Comparison of ENCODE assay signal across 20 cellular contexts in the genomic region with DNA sequence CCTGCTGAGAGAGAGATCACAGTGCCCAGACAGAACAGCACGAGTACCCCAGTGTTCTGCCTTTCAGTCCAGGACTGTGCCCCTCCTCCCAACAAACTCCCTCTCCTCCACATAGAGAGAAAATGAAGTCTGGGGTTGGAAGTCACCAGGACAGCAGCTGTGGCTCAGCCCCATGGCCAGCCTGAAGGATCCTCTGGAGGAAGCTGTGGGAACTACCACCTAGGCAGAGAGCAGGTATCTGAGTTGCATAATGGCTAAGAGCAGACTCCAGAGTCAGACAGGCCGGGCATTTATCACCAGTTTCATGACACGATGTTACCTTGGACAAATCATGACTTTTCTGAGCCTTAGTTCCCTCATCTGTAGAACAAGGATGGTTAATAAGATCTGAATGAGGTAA.
DNase-seq lines count a peak whose midpoint lies in the region; ATAC-seq and TF ChIP-seq lines count a peak whose summit lies in the region.
"Had no signal": no experiment of that assay in that cellular context is flagged by ENCODE, and none has a peak within 500 bp of the region (broad histone marks: within the 10 kb centered on the region; RNA-seq: fewer than 3 reads in every experiment).

No MANE protein-coding gene starts in this region.

- POLR2A ChIA-PET in CD4-positive, alpha-beta T cell (lab: Charles Lee): no interaction called here

- no peaks in the 10 kb centered on the region; the same call in 1 of the 2 replicates for H3K27me3 Mint-ChIP-seq in HFFc6 (ENCODE audit: insufficient read depth)
- no peaks in the 10 kb centered on the region for H3K27me3 Mint-ChIP-seq in CD4-positive, alpha-beta T cell

- H3K27me3 ChIP-seq in DND-41 (ENCODE audit: insufficient read depth, low read length, poor library complexity) (no peaks in the 10 kb centered on the region), mammary epithelial cell (ENCODE audit: insufficient read depth, low read length) (no peaks in the 10 kb centered on the region), Karpas-422 (ENCODE audit: low read length) (no peaks in the 10 kb centered on the region)
- no peaks in the 10 kb centered on the region for H3K27me3 ChIP-seq in CD4-positive, alpha-beta T cell (ENCODE audit: control insufficient read depth, insufficient read depth, low read length)
- H3K27me3 ChIP-seq: BLaER1 had no signal

- peaks cover 45% of the 10 kb centered on the region for H3K4me1 Mint-ChIP-seq in HFFc6 (ENCODE audit: low read depth)
- H3K4me1 Mint-ChIP-seq in CD4-positive, alpha-beta T cell (ENCODE audit: low read depth): peaks cover 3% of the 10 kb centered on the region

- no peaks in the 10 kb centered on the region; the same call in 1 of the 2 replicates for H3K36me3 Mint-ChIP-seq in HFFc6 (ENCODE audit: low read depth)
- no peaks in the 10 kb centered on the region for H3K36me3 Mint-ChIP-seq in CD4-positive, alpha-beta T cell (ENCODE audit: low read depth)
- H3K36me3 Mint-ChIP-seq: CD8-positive, alpha-beta T cell had no signal

- no peaks in the 10 kb centered on the region for H3K9me2 ChIP-seq in Karpas-422 (replicated peaks; ENCODE audit: insufficient read depth, low read length)

- H3K4me2 ChIP-seq in DND-41 (ENCODE audit: insufficient read depth, low read length) (no peak overlapping the region), mammary epithelial cell (ENCODE audit: insufficient read depth, low read depth, low read length) (no peak overlapping the region), Karpas-422 (ENCODE audit: low read depth, low read length, poor library complexity, severe bottlenecking) (no peak overlapping the region)
- H3K4me2 ChIP-seq: BLaER1 had no signal

- H3K36me3 ChIP-seq in DND-41 (ENCODE audit: insufficient read depth, low read length) (no peaks in the 10 kb centered on the region), mammary epithelial cell (ENCODE audit: insufficient read depth, low read length) (no peaks in the 10 kb centered on the region), Karpas-422 (ENCODE audit: insufficient read depth, low read length) (no peaks in the 10 kb centered on the region)
- H3K36me3 ChIP-seq: BLaER1 had no signal

- no peaks in the 10 kb centered on the region for H3K9me3 ChIP-seq in DND-41 (ENCODE audit: insufficient read depth, low read length, severe bottlenecking)
- H3K9me3 ChIP-seq in mammary epithelial cell (replicated peaks; ENCODE audit: insufficient read depth, low read length): no peaks in the 10 kb centered on the region
- H3K9me3 ChIP-seq in CD4-positive, alpha-beta T cell (ENCODE audit: control insufficient read depth, low read length): no peaks in the 10 kb centered on the region
- no peaks in the 10 kb centered on the region for H3K9me3 ChIP-seq in Karpas-422 (ENCODE audit: low read length)
- H3K9me3 ChIP-seq: BLaER1 had no signal

- intact Hi-C loops in mammary epithelial cell (cut with micrococcal nuclease): loop anchor here (2.0 kb wide), 1 partner anchor 35 kb away; no protein-coding TSS in a partner anchor
- intact Hi-C loops in CD4-positive, alpha-beta T cell (cut with DNase I, micrococcal nuclease): no loop called here

- no peaks in the 10 kb centered on the region for H3K79me2 ChIP-seq in DND-41 (ENCODE audit: insufficient read depth, low read length)
- H3K79me2 ChIP-seq in mammary epithelial cell (ENCODE audit: insufficient read depth, low read length): no peaks in the 10 kb centered on the region
- H3K79me2 ChIP-seq in Karpas-422 (ENCODE audit: low read length): no peaks in the 10 kb centered on the region

- H4K20me1 ChIP-seq in DND-41 (ENCODE audit: insufficient read depth, low read length) (no peaks in the 10 kb centered on the region), mammary epithelial cell (ENCODE audit: insufficient read depth, low read length) (no peaks in the 10 kb centered on the region), Karpas-422 (ENCODE audit: insufficient read depth, low read depth, low read length) (no peaks in the 10 kb centered on the region)
- H4K20me1 ChIP-seq: BLaER1 had no signal

- H3K4me3 ChIP-seq in DND-41 (ENCODE audit: low read depth in 1 of 2, low read length in 2 of 2) (no peak overlapping the region), mammary epithelial cell (replicated peaks in 1 of 3; ENCODE audit: insufficient read depth in 1 of 3, low read depth in 2 of 3, low read length in 3 of 3) (no peak overlapping the region), Karpas-422 (ENCODE audit: low read length) (no peak overlapping the region)
- H3K4me3 ChIP-seq: BLaER1, SK-N-MC had no signal

- ATAC-seq in DND-41 (ENCODE audit: insufficient read depth, low read depth): no peak
- ATAC-seq in CD4-positive, alpha-beta T cell (ENCODE audit: poor library complexity): no peak
- ATAC-seq: CD8-positive, alpha-beta T cell had no signal

- peak; percentile 12 for TF ChIP-seq CTCF in DND-41 (IDR thresholded peaks at IDR 0.05; ENCODE audit: borderline replicate concordance, extremely low read depth, low read length, poor library complexity, severe bottlenecking)
- TF ChIP-seq CTCF in HFFc6 (IDR thresholded peaks at IDR 0.05): no peak
- TF ChIP-seq CTCF in mammary epithelial cell (conservative IDR thresholded peaks at IDR 0.05 in 1 of 2, IDR thresholded peaks at IDR 0.05 in 1 of 2; ENCODE audit: extremely low read depth in 1 of 2, insufficient read depth in 1 of 2, low read depth in 1 of 2, low read length in 2 of 2): peak; percentile 2 to 8
- no peak for TF ChIP-seq CTCF in CD4-positive, alpha-beta T cell (IDR thresholded peaks at IDR 0.05)

- H3K4me1 ChIP-seq in DND-41 (ENCODE audit: insufficient read depth, low read length): peaks cover 60% of the 10 kb centered on the region
- peaks cover 36% of the 10 kb centered on the region for H3K4me1 ChIP-seq in mammary epithelial cell (ENCODE audit: insufficient read depth, low read length)
- H3K4me1 ChIP-seq in Karpas-422 (ENCODE audit: low read length): no peaks in the 10 kb centered on the region

- dilution Hi-C loops in mammary epithelial cell (cut with HindIII; ENCODE audit: low sequenced_read_pairs): no loop called here

- H3K9ac ChIP-seq in DND-41 (ENCODE audit: low read depth, low read length): no peak overlapping the region
- no peak overlapping the region for H3K9ac ChIP-seq in mammary epithelial cell (ENCODE audit: insufficient read depth, low read length)
- H3K9ac ChIP-seq in Karpas-422 (ENCODE audit: low read length): no peak overlapping the region
- H3K9ac ChIP-seq: BLaER1 had no signal

- in situ Hi-C loops in mammary epithelial cell (cut with MboI; ENCODE audit: low sequenced_read_pairs in 2 of 2): loop anchor here in 1 of 2 donors (10.0 kb wide), 1 partner anchor 115 kb away; no protein-coding TSS in a partner anchor

- H3K4me3 Mint-ChIP-seq in HFFc6: no peak overlapping the region
- H3K4me3 Mint-ChIP-seq in CD4-positive, alpha-beta T cell: no peak overlapping the region
- H3K4me3 Mint-ChIP-seq: CD8-positive, alpha-beta T cell had no signal

- H3K27ac Mint-ChIP-seq in HFFc6: peak overlapping the region; percentile 27; the same call in 1 of the 2 replicates
- no peak overlapping the region for H3K27ac Mint-ChIP-seq in CD4-positive, alpha-beta T cell
- H3K27ac Mint-ChIP-seq: CD8-positive, alpha-beta T cell had no signal

- H3K9me3 Mint-ChIP-seq in HFFc6: no peaks in the 10 kb centered on the region
- no peaks in the 10 kb centered on the region for H3K9me3 Mint-ChIP-seq in CD4-positive, alpha-beta T cell
- H3K9me3 Mint-ChIP-seq: CD8-positive, alpha-beta T cell had no signal

- DNase-seq in DND-41 (peak; percentile 12), HFFc6 (no peak), mammary epithelial cell (no peak), kidney tubule cell (ENCODE audit: low spot score) (peak; percentile 22), Karpas-422 (no peak), D341Med (ENCODE audit: low spot score) (no peak)
- no peak for DNase-seq in CD4-positive, alpha-beta T cell
- DNase-seq: Calu3; CD8-positive, alpha-beta T cell; DMS79; H7; NCI-H1694 treated with DMSO at 0.1 percent for 48 hours; NCI-H2107; NCI-H510A; NCI-H748 treated with DMSO at 0.1 percent for 48 hours; NK-92 treated with Interleukin-12 subunit alpha and Interleukin-12 subunit beta, amount 100 ng/mL, for 24 hours; Right ventricle myocardium superior had no signal

- WGBS in mammary epithelial cell (ENCODE audit: low coverage, missing lambda C conversion rate): 100% methylated on average over 3 of the region's 3 CpGs

- no peak overlapping the region for H2AFZ ChIP-seq in DND-41 (ENCODE audit: low read depth, low read length)
- no peak overlapping the region for H2AFZ ChIP-seq in mammary epithelial cell (ENCODE audit: low read depth, low read length)
- H2AFZ ChIP-seq in Karpas-422 (ENCODE audit: low read length): no peak overlapping the region

- H3K27ac ChIP-seq in DND-41 (ENCODE audit: low read length): peak overlapping the region; percentile 21; the same call in 1 of the 2 replicates
- H3K27ac ChIP-seq in mammary epithelial cell (ENCODE audit: insufficient read depth, low read depth, low read length): no peak overlapping the region
- no peak overlapping the region for H3K27ac ChIP-seq in CD4-positive, alpha-beta T cell (ENCODE audit: low read depth, low read length)
- no peak overlapping the region for H3K27ac ChIP-seq in Karpas-422 (ENCODE audit: low read length)
- H3K27ac ChIP-seq: BLaER1, HL-60, SK-N-MC had no signal

- no TSS peak for BruUV-seq in mammary epithelial cell (replicated peaks; lab: Mats Ljungman, UMichigan)

- CTCF ChIA-PET in mammary epithelial cell (lab: Charles Lee; ENCODE audit: low non-redundant PET): no interaction called here
- CTCF ChIA-PET in CD4-positive, alpha-beta T cell (lab: Charles Lee): no interaction called here

Comparison
In these comparisons a context has a peak if more than half of its experiments do, and no peak if none do; other contexts are left out.
1. DNase-seq: peak in DND-41 (single experiment) and kidney tubule cell (single experiment); none in HFFc6 (single experiment), mammary epithelial cell (single experiment), CD4-positive, alpha-beta T cell (0 of 10), Karpas-422 (single experiment) and D341Med (single experiment).
2. CTCF ChIP-seq: peak in DND-41 (single experiment) and mammary epithelial cell (2 of 2); none in HFFc6 (single experiment) and CD4-positive, alpha-beta T cell (single experiment).